Comparison of ENCODE assay signal across 1 cellular context in genomic region chr16:87417511-87417910, GRCh38.
TF ChIP-seq lines count a peak whose summit lies in the region.

No MANE protein-coding gene starts in this region.

TF ChIP-seq in A549, 52 proteins besides CTCF, POLR2A, EP300 and RAD21 (continued from another document):
- TF ChIP-seq CHD4 (IDR thresholded peaks at IDR 0.05; ENCODE audit: borderline replicate concordance) (no peak), ESRRA (IDR thresholded peaks at IDR 0.05; ENCODE audit: borderline replicate concordance, low read length) (no peak), FOXS1 (CRISPR knock-in tag; IDR thresholded peaks at IDR 0.05) (no peak), TP53 (CRISPR knock-in tag; IDR thresholded peaks at IDR 0.05) (no peak), HDAC2 (IDR thresholded peaks at IDR 0.05) (no peak), HEYL (CRISPR knock-in tag; IDR thresholded peaks at IDR 0.05) (no peak), SREBF2 (IDR thresholded peaks at IDR 0.05) (no peak), KDM1A (IDR thresholded peaks at IDR 0.05; ENCODE audit: low read depth) (no peak)
TF ChIP-seq in A549: peak in this region for 0.
